Comparison of ENCODE assay signal across 1 cellular context in the genomic region with DNA sequence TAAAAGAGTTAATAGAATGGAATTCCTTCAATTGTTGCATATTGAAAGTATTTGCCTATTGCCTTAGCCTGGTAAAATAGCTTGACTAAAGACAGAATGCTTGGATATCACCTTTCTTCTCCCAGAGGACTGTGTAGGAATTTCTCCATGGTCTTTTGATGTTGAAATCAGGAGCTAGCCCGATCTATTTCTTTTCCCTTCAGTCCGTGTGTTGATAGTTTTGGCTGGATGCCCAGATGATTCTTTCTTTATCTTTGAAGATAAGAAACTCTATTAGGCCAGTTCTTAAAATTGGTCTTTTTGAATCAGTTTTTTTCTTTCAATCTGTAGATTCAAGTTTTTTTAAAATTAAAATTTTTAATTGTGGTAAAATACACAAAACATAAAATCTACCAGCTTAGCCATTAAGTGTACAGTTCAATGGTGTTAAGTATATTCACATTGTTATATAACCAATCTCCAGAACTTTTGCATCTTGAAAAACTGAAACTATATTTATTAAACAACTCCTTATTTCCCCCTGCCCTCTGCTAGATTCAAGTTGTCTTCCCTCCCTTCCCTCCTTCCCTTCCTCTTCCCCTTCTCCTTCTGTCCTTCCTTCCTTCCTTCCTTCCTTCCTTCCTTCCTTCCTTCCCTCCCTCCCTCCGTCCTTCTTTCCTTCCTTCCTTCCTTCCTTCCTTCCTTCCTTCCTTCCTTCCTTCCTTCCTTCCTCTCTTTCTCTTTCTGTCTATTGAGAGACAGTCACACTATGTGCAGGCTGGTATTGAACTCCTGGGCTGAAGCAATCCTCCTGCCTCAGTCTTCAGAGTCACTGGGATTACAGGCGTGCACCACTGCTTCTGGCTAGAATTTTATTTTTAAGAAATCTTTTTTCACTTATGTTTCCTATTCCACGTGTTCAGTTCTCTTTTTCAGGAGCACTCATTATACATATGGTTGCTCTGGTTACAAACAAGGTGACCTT.
TF ChIP-seq lines count a peak whose summit lies in the region.

No MANE protein-coding gene starts in this region.

TF ChIP-seq in HepG2, 621 proteins besides CTCF, POLR2A, EP300 and RAD21:
- TF ChIP-seq CCAR2 (optimal IDR thresholded peaks at IDR 0.05; ENCODE audit: low read depth, low read length), result no peak
- TF ChIP-seq HNRNPK (IDR thresholded peaks at IDR 0.05; ENCODE audit: low read depth, low read length, poor library complexity, severe bottlenecking), result peak; percentile 44
